In genomic region chr3:198107840-198108734, GRCh38 we compare ENCODE assay signal across 15 cellular contexts.
A peak's percentile ranks its signal among the peaks of the same experiment; 100 is the strongest.
DNase-seq lines count a peak whose midpoint lies in the region; TF ChIP-seq lines count a peak whose summit lies in the region.
"Had no signal": no experiment of that assay in that cellular context is flagged by ENCODE, and none has a peak within 500 bp of the region (broad histone marks: within the 10 kb centered on the region; RNA-seq: fewer than 3 reads in every experiment).

No MANE protein-coding gene starts in this region.

- peak overlapping the region; percentile 11 for H3K27ac Mint-ChIP-seq in activated naive CD4-positive, alpha-beta T cell treated with anti-CD3 and anti-CD28 coated beads for 36 hours

- no peak for DNase-seq in activated naive CD4-positive, alpha-beta T cell treated with anti-CD3 and anti-CD28 coated beads for 36 hours
- DNase-seq in activated naive CD4-positive, alpha-beta T cell treated with anti-CD3 and anti-CD28 coated beads, Interleukin-2, amount 50 U/mL, for 16 hours: no peak
- DNase-seq in LHCN-M2 (ENCODE audit: low read depth): peak; percentile 5
- DNase-seq in foreskin fibroblast: peak; percentile 12 to 14
- DNase-seq in activated CD4-positive, alpha-beta T cell treated with anti-CD3 and anti-CD28 coated beads, Interleukin-2, amount 50 U/mL, for 4 hours: no peak
- no peak for DNase-seq in activated CD4-positive, alpha-beta T cell treated with anti-CD3 and anti-CD28 coated beads for 4 hours
- DNase-seq in CD1c-positive myeloid dendritic cell (ENCODE audit: extremely low spot score): no peak
- DNase-seq: 8988T; C1 segment of cervical spinal cord; Kasumi-1; NCI-H146; stimulated activated CD4-positive, alpha-beta T cell treated with anti-CD3 and anti-CD28 coated beads, Interleukin-12 subunit alpha, Interleukin-12 subunit beta, amount 100 ng/mL, for 4 hours; stimulated activated CD8-positive, alpha-beta memory T cell treated with anti-CD3 and anti-CD28 coated beads, Interleukin-4, amount 100 ng/mL, for 48 hours had no signal

- H3K27me3 Mint-ChIP-seq in activated naive CD4-positive, alpha-beta T cell treated with anti-CD3 and anti-CD28 coated beads for 36 hours (ENCODE audit: low read depth): peaks cover 19% of the 10 kb centered on the region

- CTCF ChIA-PET in activated naive CD4-positive, alpha-beta T cell treated with anti-CD3 and anti-CD28 coated beads for 36 hours (lab: Charles Lee): no interaction called here

- intact Hi-C loops in activated naive CD4-positive, alpha-beta T cell treated with anti-CD3 and anti-CD28 coated beads for 36 hours (cut with micrococcal nuclease): no loop called here

- peaks cover 23% of the 10 kb centered on the region for H3K4me1 Mint-ChIP-seq in activated naive CD4-positive, alpha-beta T cell treated with anti-CD3 and anti-CD28 coated beads for 36 hours (ENCODE audit: low read depth)

- peaks cover 5% of the 10 kb centered on the region for H3K36me3 Mint-ChIP-seq in activated naive CD4-positive, alpha-beta T cell treated with anti-CD3 and anti-CD28 coated beads for 36 hours (ENCODE audit: low read depth)

- H3K27me3 ChIP-seq in neutrophil: peaks cover 39% of the 10 kb centered on the region

- no peak for TF ChIP-seq CTCF in foreskin fibroblast (IDR thresholded peaks at IDR 0.05; ENCODE audit: low read depth, low read length)
- TF ChIP-seq CTCF in neutrophil (IDR thresholded peaks at IDR 0.05): no peak

- H3K9me3 Mint-ChIP-seq in activated naive CD4-positive, alpha-beta T cell treated with anti-CD3 and anti-CD28 coated beads for 36 hours: peaks cover 19% of the 10 kb centered on the region

- no peak overlapping the region for H3K4me3 ChIP-seq in foreskin fibroblast (ENCODE audit: low read depth in 1 of 2, low read length in 2 of 2)
- H3K4me3 ChIP-seq in neutrophil (ENCODE audit: low read depth in 1 of 2, low read length in 1 of 2): no peak overlapping the region
- H3K4me3 ChIP-seq: HAP-1 had no signal

- H3K36me3 ChIP-seq in neutrophil: no peaks in the 10 kb centered on the region
- H3K36me3 ChIP-seq: HAP-1 had no signal

- no peak overlapping the region for H3K4me3 Mint-ChIP-seq in activated naive CD4-positive, alpha-beta T cell treated with anti-CD3 and anti-CD28 coated beads for 36 hours

- H3K9me3 ChIP-seq in neutrophil: no peaks in the 10 kb centered on the region
- H3K9me3 ChIP-seq: HAP-1 had no signal

- H3K4me1 ChIP-seq in neutrophil (ENCODE audit: control insufficient read depth in 1 of 2, insufficient read depth in 1 of 2, low read depth in 1 of 2, low read length in 1 of 2): peaks cover 6 to 7% of the 10 kb centered on the region in 2 experiments
- H3K4me1 ChIP-seq: HAP-1 had no signal

- H3K27ac ChIP-seq in neutrophil: peak overlapping the region; percentile 33

Comparison
In these comparisons a context has a peak if more than half of its experiments do, and no peak if none do; other contexts are left out.
1. DNase-seq: peak in LHCN-M2 (single experiment) and foreskin fibroblast (2 of 2); none in activated naive CD4-positive, alpha-beta T cell treated with anti-CD3 and anti-CD28 coated beads for 36 hours (single experiment), activated naive CD4-positive, alpha-beta T cell treated with anti-CD3 and anti-CD28 coated beads, Interleukin-2, amount 50 U/mL, for 16 hours (single experiment), activated CD4-positive, alpha-beta T cell treated with anti-CD3 and anti-CD28 coated beads, Interleukin-2, amount 50 U/mL, for 4 hours (0 of 2), activated CD4-positive, alpha-beta T cell treated with anti-CD3 and anti-CD28 coated beads for 4 hours (0 of 2) and CD1c-positive myeloid dendritic cell (single experiment).